2 cellular contexts compared by ENCODE assay signal in the genomic region with DNA sequence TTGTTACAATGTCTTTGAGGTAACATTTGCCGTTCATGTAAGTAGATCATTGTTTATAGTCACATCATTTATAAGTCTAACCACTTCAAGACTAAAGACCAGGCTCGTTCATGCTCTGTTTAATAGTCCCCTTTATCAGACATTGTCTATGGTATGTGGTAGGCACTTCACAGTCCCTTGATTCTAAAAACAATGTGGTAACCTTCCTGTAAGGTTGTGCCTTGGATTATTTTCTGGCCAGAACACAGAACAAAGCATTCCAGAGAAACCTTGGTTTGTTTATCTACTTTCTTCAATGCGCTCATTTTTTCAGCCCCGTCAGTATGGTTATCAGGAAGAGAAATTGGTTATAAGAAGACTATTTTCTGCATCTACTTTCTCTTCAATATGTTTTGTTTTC.
TF ChIP-seq lines count a peak whose summit lies in the region.

No MANE protein-coding gene starts in this region.

TF ChIP-seq in HepG2, 621 proteins besides CTCF, POLR2A, EP300 and RAD21:
- TF ChIP-seq ERF (CRISPR knock-in tag; IDR thresholded peaks at IDR 0.05) = no peak
- no peak for TF ChIP-seq JARID2 (CRISPR knock-in tag; IDR thresholded peaks at IDR 0.05; ENCODE audit: insufficient replicate concordance)
- TF ChIP-seq GATAD2A (CRISPR knock-in tag; IDR thresholded peaks at IDR 0.05) = 0 out of 2 replicates have a peak, but pooled peaks have one; percentile 31
- no peak for TF ChIP-seq SOX13 (IDR thresholded peaks at IDR 0.05)
- TF ChIP-seq SOX13 (CRISPR knock-in tag; conservative IDR thresholded peaks at IDR 0.05 in 1 of 2, IDR thresholded peaks at IDR 0.05 in 1 of 2) = peak in 1 of 2 experiments; percentile 68; a peak in 2 of 4 replicates
- peak; percentile 35; the same call in 1 of the 2 replicates for TF ChIP-seq ARID5B (CRISPR knock-in tag; IDR thresholded peaks at IDR 0.05)
TF ChIP-seq in HepG2: peak in this region for 3.

TF ChIP-seq in GM23338, 12 proteins besides CTCF, POLR2A, EP300 and RAD21:
- no peak for TF ChIP-seq NANOG (IDR thresholded peaks at IDR 0.05; ENCODE audit: borderline replicate concordance)
